19 cellular contexts compared by ENCODE assay signal in genomic region chr4:85419103-85419502, GRCh38. TPM values are rescaled to one million over a fixed set of nuclear protein-coding genes. Genes with fewer than 3 reads are reported as not detected.
"Had no signal": no experiment of that assay in that cellular context is flagged by ENCODE, and none has a peak within 500 bp of the region (broad histone marks: within the 10 kb centered on the region; RNA-seq: fewer than 3 reads in every experiment).

No MANE protein-coding gene starts in this region.

- H3K27ac ChIP-seq: brain microvascular endothelial cell, esophagus squamous epithelium, heart left ventricle, left lung, neural progenitor cell, thoracic aorta, upper lobe of left lung had no signal

- H3K27me3 ChIP-seq: brain microvascular endothelial cell, heart left ventricle, left lung, neural progenitor cell, upper lobe of left lung had no signal

- H3K9me3 ChIP-seq: esophagus squamous epithelium, heart left ventricle, left lung, thoracic aorta, upper lobe of left lung had no signal

- DNase-seq: activated CD8-positive, alpha-beta memory T cell treated with anti-CD3 and anti-CD28 coated beads, Interleukin-2, amount 50 U/mL, for 4 hours; activated T-cell treated with anti-CD3 and anti-CD28 coated beads, Interleukin-2, amount 50 U/mL, for 24 hours; aorta; brain microvascular endothelial cell; central memory CD4-positive, alpha-beta T cell; esophagus squamous epithelium; heart left ventricle; kidney; left lung; naive thymus-derived CD4-positive, alpha-beta T cell; retina; stimulated activated CD4-positive, alpha-beta T cell treated with anti-CD3 and anti-CD28 coated beads, Interleukin-4, amount 100 ng/mL, for 24 hours; stimulated activated naive CD4-positive, alpha-beta T cell treated with Interleukin-2 at 50 U/mL for 16 hours; T1000; upper lobe of left lung had no signal

- H3K36me3 ChIP-seq: brain microvascular endothelial cell, esophagus squamous epithelium, heart left ventricle, left lung, neural progenitor cell, thoracic aorta, upper lobe of left lung had no signal

- H3K4me3 ChIP-seq: esophagus squamous epithelium, heart left ventricle, left lung, lung, neural progenitor cell, thoracic aorta, upper lobe of left lung had no signal

- H3K4me1 ChIP-seq: esophagus squamous epithelium, left lung, neural progenitor cell, upper lobe of left lung had no signal

RNA-seq across cellular contexts. Expression of gene ARHGAP24, which starts 55.8 kb away (rescaled TPM):
- total RNA-seq: activated naive CD4-positive, alpha-beta T cell treated with anti-CD3 and anti-CD28 coated beads, Interleukin-2, amount 50 U/mL, for 72 hours had no signal
